In genomic region chr9:129327552-129328283, GRCh38 we compare ENCODE assay signal across 19 cellular contexts.
DNase-seq lines count a peak whose midpoint lies in the region; ATAC-seq and TF ChIP-seq lines count a peak whose summit lies in the region.
"Had no signal": no experiment of that assay in that cellular context is flagged by ENCODE, and none has a peak within 500 bp of the region (broad histone marks: within the 10 kb centered on the region; RNA-seq: fewer than 3 reads in every experiment).

No MANE protein-coding gene starts in this region.

- ATAC-seq in left ventricle myocardium superior: peak; percentile 13
- no peak for ATAC-seq in Right ventricle myocardium inferior
- ATAC-seq in HG03520 (IDR thresholded peaks at IDR 0.05; ENCODE audit: unreplicated experiment): no peak
- ATAC-seq: body of pancreas; foreskin keratinocyte; left colon; stimulated activated memory B cell treated with anti-CD40 and anti-IgM and Interleukin-4, amounts not matched to agents 10 μg/mL and 1 μg/mL and 100 μg/mL, for 72 hours had no signal

- H3K27ac ChIP-seq in breast epithelium (peak overlapping the region; percentile 68 to 83), neural progenitor cell (no peak overlapping the region), Karpas-422 (ENCODE audit: low read length) (no peak overlapping the region), dorsolateral prefrontal cortex (peak overlapping the region in 3 of 59 donors; percentile 4 to 28 (median 18))
- H3K27ac ChIP-seq: foreskin keratinocyte had no signal

- no peak for TF ChIP-seq POLR2A in breast epithelium (IDR thresholded peaks at IDR 0.05)

- TF ChIP-seq CTCF in breast epithelium (IDR thresholded peaks at IDR 0.05) (no peak), neural progenitor cell (IDR thresholded peaks at IDR 0.05) (no peak), dorsolateral prefrontal cortex (IDR thresholded peaks at IDR 0.05 in 54 of 56, conservative IDR thresholded peaks at IDR 0.05 in 2 of 56; ENCODE audit: low read depth in 1 of 56, partially characterized antibody in 56 of 56) (no peak)

- H3K36me3 Mint-ChIP-seq in neural progenitor cell: no peaks in the 10 kb centered on the region
- H3K36me3 Mint-ChIP-seq: stimulated activated memory B cell treated with anti-CD40 and anti-IgM and Interleukin-4, amounts not matched to agents 10 μg/mL and 1 μg/mL and 100 μg/mL, for 72 hours had no signal

- no peak overlapping the region for H3K4me2 ChIP-seq in neural progenitor cell
- H3K4me2 ChIP-seq in Karpas-422 (ENCODE audit: low read depth, low read length, poor library complexity, severe bottlenecking): no peak overlapping the region

- H3K36me3 ChIP-seq in breast epithelium (no peaks in the 10 kb centered on the region), neural progenitor cell (no peaks in the 10 kb centered on the region), Karpas-422 (ENCODE audit: insufficient read depth, low read length) (no peaks in the 10 kb centered on the region)

- H3K27ac Mint-ChIP-seq in neural progenitor cell: peak overlapping the region; percentile 81
- H3K27ac Mint-ChIP-seq: HFFc6; stimulated activated memory B cell treated with anti-CD40 and anti-IgM and Interleukin-4, amounts not matched to agents 10 μg/mL and 1 μg/mL and 100 μg/mL, for 72 hours had no signal

- peaks cover 34% of the 10 kb centered on the region for H3K4me1 Mint-ChIP-seq in neural progenitor cell

- H3K27me3 ChIP-seq in breast epithelium (no peaks in the 10 kb centered on the region), neural progenitor cell (no peaks in the 10 kb centered on the region), Karpas-422 (ENCODE audit: low read length) (peaks cover 4% of the 10 kb centered on the region; the same call in 1 of the 2 replicates), dorsolateral prefrontal cortex (no peaks in the 10 kb centered on the region)
- H3K27me3 ChIP-seq: body of pancreas, foreskin keratinocyte had no signal

- no peaks in the 10 kb centered on the region for H3K9me2 ChIP-seq in Karpas-422 (replicated peaks; ENCODE audit: insufficient read depth, low read length)

- intact Hi-C loops in left ventricle myocardium superior (cut with micrococcal nuclease): no loop called here
- intact Hi-C loops in Right ventricle myocardium inferior (cut with DNase I): no loop called here
- intact Hi-C loops in breast epithelium (cut with DNase I; ENCODE audit: low total_unique reads): no loop called here
- intact Hi-C loops in dorsolateral prefrontal cortex (cut with DNase I): no loop called here

- H3K9me3 ChIP-seq in breast epithelium (peaks cover 6 to 13% of the 10 kb centered on the region in 2 donors), neural progenitor cell (ENCODE audit: low read depth) (no peaks in the 10 kb centered on the region), Karpas-422 (ENCODE audit: low read length) (no peaks in the 10 kb centered on the region)
- H3K9me3 ChIP-seq: body of pancreas had no signal

- H3F3A ChIP-seq in neural progenitor cell (ENCODE audit: low read depth): no peaks in the 10 kb centered on the region

- H3K9me3 Mint-ChIP-seq in neural progenitor cell: peaks cover 8% of the 10 kb centered on the region

- H4K20me1 ChIP-seq in neural progenitor cell (ENCODE audit: low read depth) (no peaks in the 10 kb centered on the region), Karpas-422 (ENCODE audit: insufficient read depth, low read depth, low read length) (no peaks in the 10 kb centered on the region)

- H2AFZ ChIP-seq in neural progenitor cell (replicated peaks) (peak overlapping the region; percentile 45), Karpas-422 (ENCODE audit: low read length) (no peak overlapping the region)

- H3K9ac ChIP-seq in neural progenitor cell (no peak overlapping the region), Karpas-422 (ENCODE audit: low read length) (no peak overlapping the region)

- H3K27me3 Mint-ChIP-seq in neural progenitor cell (ENCODE audit: insufficient read depth, low read depth): peaks cover 10% of the 10 kb centered on the region

- H3K79me2 ChIP-seq in neural progenitor cell (ENCODE audit: low read depth) (no peaks in the 10 kb centered on the region), Karpas-422 (ENCODE audit: low read length) (no peaks in the 10 kb centered on the region)

- H3K4me3 ChIP-seq in breast epithelium (no peak overlapping the region), neural progenitor cell (no peak overlapping the region), Karpas-422 (ENCODE audit: low read length) (no peak overlapping the region), dorsolateral prefrontal cortex (no peak overlapping the region)
- H3K4me3 ChIP-seq: body of pancreas had no signal

- DNase-seq in left ventricle myocardium superior: peak; percentile 30
- no peak for DNase-seq in Right ventricle myocardium inferior (ENCODE audit: missing footprints)
- no peak for DNase-seq in breast epithelium (ENCODE audit: low spot score in 2 of 2)
- DNase-seq in neural progenitor cell (ENCODE audit: low spot score): peak; percentile 2
- DNase-seq in midbrain (lab: John Stamatoyannopoulos, UW): no peak
- DNase-seq in Karpas-422: no peak
- DNase-seq in dorsolateral prefrontal cortex: no peak
- DNase-seq: activated CD4-positive, alpha-beta T cell treated with anti-CD3 and anti-CD28 coated beads for 1 hour; activated CD8-positive, alpha-beta memory T cell treated with anti-CD3 and anti-CD28 coated beads, Interleukin-2, amount 50 U/mL, for 4 hours; activated naive CD4-positive, alpha-beta T cell treated with Interleukin-2 at 50 U/mL for 16 hours; body of pancreas; cortex of kidney; HFFc6; left colon; NCI-H1694 treated with DMSO at 0.1 percent for 48 hours; SIG-M5 had no signal

- H3K4me1 ChIP-seq in breast epithelium (peaks cover 14 to 16% of the 10 kb centered on the region in 2 donors), neural progenitor cell (no peaks in the 10 kb centered on the region), Karpas-422 (ENCODE audit: low read length) (no peaks in the 10 kb centered on the region)
- H3K4me1 ChIP-seq: foreskin keratinocyte had no signal

- no peak overlapping the region for H3K4me3 Mint-ChIP-seq in neural progenitor cell
- H3K4me3 Mint-ChIP-seq: HFFc6; stimulated activated memory B cell treated with anti-CD40 and anti-IgM and Interleukin-4, amounts not matched to agents 10 μg/mL and 1 μg/mL and 100 μg/mL, for 72 hours had no signal

Comparison
In these comparisons a context has a peak if more than half of its experiments do, and no peak if none do; other contexts are left out.
1. DNase-seq: peak in left ventricle myocardium superior (single experiment) and neural progenitor cell (single experiment); none in Right ventricle myocardium inferior (single experiment), breast epithelium (0 of 2), midbrain (single experiment), Karpas-422 (single experiment) and dorsolateral prefrontal cortex (0 of 10).
2. H3K27ac ChIP-seq: peak in breast epithelium (2 of 2); none in neural progenitor cell (single experiment) and Karpas-422 (single experiment).